ENCODE assay signal across 16 cellular contexts in genomic region chr20:10111144-10111771, GRCh38.
DNase-seq lines count a peak whose midpoint lies in the region; ATAC-seq lines count a peak whose summit lies in the region.
"Had no signal": no experiment of that assay in that cellular context is flagged by ENCODE, and none has a peak within 500 bp of the region (broad histone marks: within the 10 kb centered on the region; RNA-seq: fewer than 3 reads in every experiment).

No MANE protein-coding gene starts in this region.

- peak; percentile 98 for DNase-seq in DMS153 (lab: John Stamatoyannopoulos, UW)
- peak; percentile 75 for DNase-seq in NCI-H146 (lab: John Stamatoyannopoulos, UW)
- DNase-seq in RPMI7951 (ENCODE audit: low read depth) = peak; percentile 48
- DNase-seq in mucosa of gallbladder (ENCODE audit: low spot score) = peak; percentile 22
- DNase-seq in activated CD8-positive, alpha-beta memory T cell treated with anti-CD3 and anti-CD28 coated beads, Interleukin-2, amount 10 ng/mL, durations not matched to agents 7 days and 5 days = no peak
- DNase-seq in germinal center (ENCODE audit: low spot score) = no peak
- no peak for DNase-seq in posterior vena cava (ENCODE audit: low spot score)
- DNase-seq: activated naive CD4-positive, alpha-beta T cell treated with anti-CD3 and anti-CD28 coated beads for 36 hours; AML-193; caudate nucleus; naive thymus-derived CD4-positive, alpha-beta T cell; NCI-H446; stimulated activated CD4-positive, alpha-beta T cell treated with anti-CD3 and anti-CD28 coated beads, Interleukin-2, amount 100 ng/mL, for 48 hours had no signal

- intact Hi-C loops in posterior vena cava (cut with DNase I) = no loop called here

- no peaks in the 10 kb centered on the region for H3K9me3 Mint-ChIP-seq in activated CD8-positive, alpha-beta memory T cell treated with anti-CD3 and anti-CD28 coated beads, Interleukin-2, amount 10 ng/mL, durations not matched to agents 7 days and 5 days (ENCODE audit: low read depth)
- H3K9me3 Mint-ChIP-seq: activated naive CD4-positive, alpha-beta T cell treated with anti-CD3 and anti-CD28 coated beads for 36 hours had no signal

- no peak overlapping the region for H3K27ac Mint-ChIP-seq in activated CD8-positive, alpha-beta memory T cell treated with anti-CD3 and anti-CD28 coated beads, Interleukin-2, amount 10 ng/mL, durations not matched to agents 7 days and 5 days
- H3K27ac Mint-ChIP-seq: activated naive CD4-positive, alpha-beta T cell treated with anti-CD3 and anti-CD28 coated beads for 36 hours; IgD-negative memory B cell; naive thymus-derived CD4-positive, alpha-beta T cell had no signal

- CTCF ChIA-PET in activated CD8-positive, alpha-beta memory T cell treated with anti-CD3 and anti-CD28 coated beads, Interleukin-2, amount 10 ng/mL, durations not matched to agents 7 days and 5 days (lab: Charles Lee) = no interaction called here

- no peaks in the 10 kb centered on the region for H3K36me3 Mint-ChIP-seq in activated CD8-positive, alpha-beta memory T cell treated with anti-CD3 and anti-CD28 coated beads, Interleukin-2, amount 10 ng/mL, durations not matched to agents 7 days and 5 days
- H3K36me3 Mint-ChIP-seq: IgD-negative memory B cell; naive thymus-derived CD4-positive, alpha-beta T cell had no signal

- ATAC-seq in activated CD8-positive, alpha-beta memory T cell treated with anti-CD3 and anti-CD28 coated beads, Interleukin-2, amount 10 ng/mL, durations not matched to agents 7 days and 5 days = no peak
- ATAC-seq in GM18498 (IDR thresholded peaks at IDR 0.05; ENCODE audit: unreplicated experiment) = no peak
- ATAC-seq: gastroesophageal sphincter; naive thymus-derived CD4-positive, alpha-beta T cell had no signal

- peaks cover 2% of the 10 kb centered on the region for H3K27me3 Mint-ChIP-seq in activated CD8-positive, alpha-beta memory T cell treated with anti-CD3 and anti-CD28 coated beads, Interleukin-2, amount 10 ng/mL, durations not matched to agents 7 days and 5 days
- H3K27me3 Mint-ChIP-seq: IgD-negative memory B cell had no signal

- peaks cover 9% of the 10 kb centered on the region for H3K4me1 Mint-ChIP-seq in activated CD8-positive, alpha-beta memory T cell treated with anti-CD3 and anti-CD28 coated beads, Interleukin-2, amount 10 ng/mL, durations not matched to agents 7 days and 5 days

- H3K4me3 Mint-ChIP-seq in activated CD8-positive, alpha-beta memory T cell treated with anti-CD3 and anti-CD28 coated beads, Interleukin-2, amount 10 ng/mL, durations not matched to agents 7 days and 5 days = no peak overlapping the region
- H3K4me3 Mint-ChIP-seq: activated naive CD4-positive, alpha-beta T cell treated with anti-CD3 and anti-CD28 coated beads for 36 hours; IgD-negative memory B cell; naive thymus-derived CD4-positive, alpha-beta T cell had no signal

Comparison
In these comparisons a context has a peak if more than half of its experiments do, and no peak if none do; other contexts are left out.
1. DNase-seq: peak in DMS153 (single experiment), NCI-H146 (single experiment), RPMI7951 (single experiment) and mucosa of gallbladder (single experiment); none in activated CD8-positive, alpha-beta memory T cell treated with anti-CD3 and anti-CD28 coated beads, Interleukin-2, amount 10 ng/mL, durations not matched to agents 7 days and 5 days (single experiment), germinal center (single experiment) and posterior vena cava (single experiment).